In genomic region chr22:37634505-37635002, GRCh38 we compare ENCODE assay signal across 1 cellular context.
A peak's percentile ranks its signal among the peaks of the same experiment; 100 is the strongest.
TF ChIP-seq lines count a peak whose summit lies in the region.

No MANE protein-coding gene starts in this region.

TF ChIP-seq in HepG2, 621 proteins besides CTCF, POLR2A, EP300 and RAD21 (continued from another document and continues in another):
- TF ChIP-seq, protein P1, sequence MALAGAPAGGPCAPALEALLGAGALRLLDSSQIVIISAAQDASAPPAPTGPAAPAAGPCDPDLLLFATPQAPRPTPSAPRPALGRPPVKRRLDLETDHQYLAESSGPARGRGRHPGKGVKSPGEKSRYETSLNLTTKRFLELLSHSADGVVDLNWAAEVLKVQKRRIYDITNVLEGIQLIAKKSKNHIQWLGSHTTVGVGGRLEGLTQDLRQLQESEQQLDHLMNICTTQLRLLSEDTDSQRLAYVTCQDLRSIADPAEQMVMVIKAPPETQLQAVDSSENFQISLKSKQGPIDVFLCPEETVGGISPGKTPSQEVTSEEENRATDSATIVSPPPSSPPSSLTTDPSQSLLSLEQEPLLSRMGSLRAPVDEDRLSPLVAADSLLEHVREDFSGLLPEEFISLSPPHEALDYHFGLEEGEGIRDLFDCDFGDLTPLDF (CRISPR knock-in tag; IDR thresholded peaks at IDR 0.05), result peak; percentile 29; the same call in 1 of the 2 replicates
- TF ChIP-seq MIXL1 (CRISPR knock-in tag; IDR thresholded peaks at IDR 0.05), result no peak
- no peak for TF ChIP-seq BRF2 (CRISPR knock-in tag; IDR thresholded peaks at IDR 0.05)
- TF ChIP-seq, protein P2, sequence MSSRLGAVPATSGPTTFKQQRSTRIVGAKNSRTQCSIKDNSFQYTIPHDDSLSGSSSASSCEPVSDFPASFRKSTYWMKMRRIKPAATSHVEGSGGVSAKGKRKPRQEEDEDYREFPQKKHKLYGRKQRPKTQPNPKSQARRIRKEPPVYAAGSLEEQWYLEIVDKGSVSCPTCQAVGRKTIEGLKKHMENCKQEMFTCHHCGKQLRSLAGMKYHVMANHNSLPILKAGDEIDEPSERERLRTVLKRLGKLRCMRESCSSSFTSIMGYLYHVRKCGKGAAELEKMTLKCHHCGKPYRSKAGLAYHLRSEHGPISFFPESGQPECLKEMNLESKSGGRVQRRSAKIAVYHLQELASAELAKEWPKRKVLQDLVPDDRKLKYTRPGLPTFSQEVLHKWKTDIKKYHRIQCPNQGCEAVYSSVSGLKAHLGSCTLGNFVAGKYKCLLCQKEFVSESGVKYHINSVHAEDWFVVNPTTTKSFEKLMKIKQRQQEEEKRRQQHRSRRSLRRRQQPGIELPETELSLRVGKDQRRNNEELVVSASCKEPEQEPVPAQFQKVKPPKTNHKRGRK (CRISPR knock-in tag; IDR thresholded peaks at IDR 0.05), result no peak
- 0 out of 2 replicates have a peak, but pooled peaks have one; percentile 42 for TF ChIP-seq ZNF326 (CRISPR knock-in tag; IDR thresholded peaks at IDR 0.05; ENCODE audit: borderline replicate concordance)
- TF ChIP-seq HNF4G (IDR thresholded peaks at IDR 0.05; ENCODE audit: borderline replicate concordance, low read depth, low read length), result no peak
- no peak for TF ChIP-seq HNF4G (CRISPR knock-in tag; IDR thresholded peaks at IDR 0.05; ENCODE audit: borderline replicate concordance, low read depth)
- no peak; the same call in 1 of the 2 replicates for TF ChIP-seq KLF12 (CRISPR knock-in tag; IDR thresholded peaks at IDR 0.05; ENCODE audit: borderline replicate concordance)
- no peak for TF ChIP-seq ZNF614 (CRISPR knock-in tag; IDR thresholded peaks at IDR 0.05; ENCODE audit: borderline replicate concordance)
- TF ChIP-seq EZH2 (conservative IDR thresholded peaks at IDR 0.05; ENCODE audit: low read depth, low read length), result no peak
- TF ChIP-seq ZNF260 (CRISPR knock-in tag; IDR thresholded peaks at IDR 0.05; ENCODE audit: borderline replicate concordance, low read depth), result no peak
- no peak for TF ChIP-seq SUZ12 (IDR thresholded peaks at IDR 0.05; ENCODE audit: low read depth, low read length)
- no peak for TF ChIP-seq KDM6A (CRISPR knock-in tag; IDR thresholded peaks at IDR 0.05; ENCODE audit: low read depth)
- TF ChIP-seq HES4 (CRISPR knock-in tag; IDR thresholded peaks at IDR 0.05; ENCODE audit: borderline replicate concordance), result no peak
- no peak for TF ChIP-seq REPIN1 (CRISPR knock-in tag; IDR thresholded peaks at IDR 0.05; ENCODE audit: borderline replicate concordance, low read depth)
- TF ChIP-seq THAP11 (CRISPR knock-in tag; IDR thresholded peaks at IDR 0.05), result no peak
- no peak for TF ChIP-seq SKI (IDR thresholded peaks at IDR 0.05; ENCODE audit: partially characterized antibody)
- no peak for TF ChIP-seq FOXA1 (IDR thresholded peaks at IDR 0.05)
- TF ChIP-seq FOXA1 (CRISPR knock-in tag; IDR thresholded peaks at IDR 0.05), result no peak
- TF ChIP-seq TEAD3 (CRISPR knock-in tag; optimal IDR thresholded peaks at IDR 0.05; ENCODE audit: borderline replicate concordance), result no peak
- TF ChIP-seq ZNF550 (CRISPR knock-in tag; IDR thresholded peaks at IDR 0.05; ENCODE audit: borderline replicate concordance), result no peak
- TF ChIP-seq AKNA (CRISPR knock-in tag; IDR thresholded peaks at IDR 0.05; ENCODE audit: borderline replicate concordance), result no peak
- TF ChIP-seq ZNF672 (CRISPR knock-in tag; IDR thresholded peaks at IDR 0.05), result no peak
- no peak for TF ChIP-seq MXI1 (IDR thresholded peaks at IDR 0.05; ENCODE audit: borderline replicate concordance, low read depth, low read length)
- TF ChIP-seq BRCA1 (CRISPR knock-in tag; IDR thresholded peaks at IDR 0.05), result 0 out of 2 replicates have a peak, but pooled peaks have one; percentile 36
- no peak for TF ChIP-seq MXD3 (CRISPR knock-in tag; IDR thresholded peaks at IDR 0.05)
- no peak for TF ChIP-seq KAT2B (IDR thresholded peaks at IDR 0.05; ENCODE audit: borderline replicate concordance, low read depth, low read length)
- TF ChIP-seq ZFP62 (CRISPR knock-in tag; IDR thresholded peaks at IDR 0.05), result no peak
- no peak for TF ChIP-seq ZNF646 (CRISPR knock-in tag; IDR thresholded peaks at IDR 0.05)
- peak; percentile 74 for TF ChIP-seq ZNF18 (CRISPR knock-in tag; IDR thresholded peaks at IDR 0.05; ENCODE audit: insufficient replicate concordance)
- no peak for TF ChIP-seq ERF (CRISPR knock-in tag; IDR thresholded peaks at IDR 0.05)
- no peak for TF ChIP-seq JUN (CRISPR knock-in tag; IDR thresholded peaks at IDR 0.05)
- no peak for TF ChIP-seq RELA (CRISPR knock-in tag; IDR thresholded peaks at IDR 0.05)
- TF ChIP-seq ZSCAN25 (CRISPR knock-in tag; IDR thresholded peaks at IDR 0.05), result no peak
- no peak for TF ChIP-seq U2AF1 (optimal IDR thresholded peaks at IDR 0.05; ENCODE audit: low read depth, low read length)
- TF ChIP-seq ARNT (IDR thresholded peaks at IDR 0.05), result no peak
- TF ChIP-seq ZFP90 (CRISPR knock-in tag; IDR thresholded peaks at IDR 0.05; ENCODE audit: borderline replicate concordance), result no peak
- no peak for TF ChIP-seq SRF (IDR thresholded peaks at IDR 0.05; ENCODE audit: low read depth, low read length)
- no peak for TF ChIP-seq NCOA5 (CRISPR knock-in tag; IDR thresholded peaks at IDR 0.05)
- TF ChIP-seq NFE2 (CRISPR knock-in tag; IDR thresholded peaks at IDR 0.05), result no peak
